Comparison of ENCODE assay signal across 9 cellular contexts in genomic region chr3:189598530-189598929, GRCh38. TPM values are rescaled to one million over a fixed set of nuclear protein-coding genes. Genes with fewer than 3 reads are reported as not detected.
"Had no signal": no experiment of that assay in that cellular context is flagged by ENCODE, and none has a peak within 500 bp of the region (broad histone marks: within the 10 kb centered on the region; RNA-seq: fewer than 3 reads in every experiment).

No MANE protein-coding gene starts in this region.

- H3K36me3 Mint-ChIP-seq: IgD-negative memory B cell had no signal

- H3K27ac ChIP-seq: HL-60 had no signal

- H3K4me3 Mint-ChIP-seq: GM23338, HFFc6, IgD-negative memory B cell had no signal

- H3K9me3 ChIP-seq: HAP-1 had no signal

- H3K4me3 ChIP-seq: GM23338, HAP-1 had no signal

- H3K4me1 Mint-ChIP-seq: GM23338 had no signal

- H3K36me3 ChIP-seq: HAP-1 had no signal

- DNase-seq: H7, HFFc6, KBM-7 had no signal

- H3K27me3 Mint-ChIP-seq: IgD-negative memory B cell had no signal

- H3K27ac Mint-ChIP-seq: GM23338, HFFc6, IgD-negative memory B cell had no signal

- H3K4me2 ChIP-seq: GM23338 had no signal

- ATAC-seq: GM23338, HCT116, HepG2 had no signal

- H2AFZ ChIP-seq: GM23338 had no signal

- H3K4me1 ChIP-seq: HAP-1 had no signal

RNA-seq across cellular contexts. Expression of gene TP63, which starts 32.7 kb away (rescaled TPM):
- total RNA-seq: GM23338, H7, HepG2, HFFc6 had no signal
- polyA plus RNA-seq: GM23338, HepG2 had no signal
